In genomic region chr18:2907459-2908145, GRCh38 we compare ENCODE assay signal across 8 cellular contexts.
DNase-seq lines count a peak whose midpoint lies in the region; ATAC-seq and TF ChIP-seq lines count a peak whose summit lies in the region.

No MANE protein-coding gene starts in this region.

- H3F3A ChIP-seq in GM23338 (replicated peaks; ENCODE audit: low read depth), result no peaks in the 10 kb centered on the region

- no peak overlapping the region for H3K27ac Mint-ChIP-seq in GM23338
- peak overlapping the region; percentile 88 for H3K27ac Mint-ChIP-seq in activated CD8-positive, alpha-beta T cell treated with anti-CD3 and anti-CD28 coated beads, Interleukin-2, amount 10 ng/mL, durations not matched to agents 7 days and 5 days

- DNase-seq in AG04449 (ENCODE audit: low read depth, low spot score), result no peak
- DNase-seq in GM23338 (ENCODE audit: low spot score), result no peak
- no peak for DNase-seq in activated CD8-positive, alpha-beta T cell treated with anti-CD3 and anti-CD28 coated beads, Interleukin-2, amount 10 ng/mL, durations not matched to agents 7 days and 5 days
- no peak for DNase-seq in lung (ENCODE audit: low spot score)
- DNase-seq in NCI-H345 (lab: John Stamatoyannopoulos, UW), result no peak
- no peak for DNase-seq in AG08395 (ENCODE audit: low spot score)
- no peak for DNase-seq in NCI-H2227 (lab: John Stamatoyannopoulos, UW; ENCODE audit: unreplicated experiment)

- H3K4me3 ChIP-seq in AG04449 (ENCODE audit: low read depth, low read length), result peak overlapping the region; percentile 61
- peak overlapping the region; percentile 79 for H3K4me3 ChIP-seq in GM23338
- H3K4me3 ChIP-seq in lung, result peak overlapping the region; percentile 65

- H3K27ac ChIP-seq in GM23338 (ENCODE audit: low read depth) (no peak overlapping the region), lung (ENCODE audit: low read depth in 1 of 2, low read length in 1 of 2) (peak overlapping the region in 1 of 2 donors; percentile 90)

- H3K36me3 ChIP-seq in GM23338 (ENCODE audit: insufficient read depth) (no peaks in the 10 kb centered on the region), lung (ENCODE audit: control insufficient read depth in 2 of 2, insufficient read depth in 2 of 2, low read length in 2 of 2) (peaks cover 0 to 26% of the 10 kb centered on the region in 2 donors)

- H3K36me3 Mint-ChIP-seq in GM23338 (ENCODE audit: low read depth), result peaks cover 34% of the 10 kb centered on the region
- peaks cover 35% of the 10 kb centered on the region for H3K36me3 Mint-ChIP-seq in activated CD8-positive, alpha-beta T cell treated with anti-CD3 and anti-CD28 coated beads, Interleukin-2, amount 10 ng/mL, durations not matched to agents 7 days and 5 days (ENCODE audit: low read depth)

- ATAC-seq in GM23338, result no peak
- peak; percentile 6 for ATAC-seq in activated CD8-positive, alpha-beta T cell treated with anti-CD3 and anti-CD28 coated beads, Interleukin-2, amount 10 ng/mL, durations not matched to agents 7 days and 5 days
- no peak for ATAC-seq in lung (ENCODE audit: insufficient read depth, low FRiP score)
- ATAC-seq in GM19324 (IDR thresholded peaks at IDR 0.05; ENCODE audit: low FRiP score, unreplicated experiment), result no peak

- H3K9me3 ChIP-seq in lung (ENCODE audit: control insufficient read depth in 2 of 2, insufficient read depth in 1 of 2, low read length in 1 of 2), result no peaks in the 10 kb centered on the region

- H3K27me3 ChIP-seq in GM23338 (ENCODE audit: insufficient read depth), result peaks cover 22% of the 10 kb centered on the region
- no peaks in the 10 kb centered on the region for H3K27me3 ChIP-seq in lung (ENCODE audit: control insufficient read depth, insufficient read depth)

- no peaks in the 10 kb centered on the region for H3K9me2 ChIP-seq in GM23338 (ENCODE audit: insufficient read depth)

- peaks cover 2% of the 10 kb centered on the region; the same call in 1 of the 3 replicates for H3K9me3 Mint-ChIP-seq in GM23338
- H3K9me3 Mint-ChIP-seq in activated CD8-positive, alpha-beta T cell treated with anti-CD3 and anti-CD28 coated beads, Interleukin-2, amount 10 ng/mL, durations not matched to agents 7 days and 5 days (ENCODE audit: insufficient read depth), result no peaks in the 10 kb centered on the region

- no peak for TF ChIP-seq CTCF in AG04449 (IDR thresholded peaks at IDR 0.05; ENCODE audit: insufficient read depth, low read length, missing control alignments)
- no peak for TF ChIP-seq CTCF in GM23338 (conservative IDR thresholded peaks at IDR 0.05; ENCODE audit: low read depth in 2 of 2)
- TF ChIP-seq CTCF in lung (IDR thresholded peaks at IDR 0.05; ENCODE audit: control extremely low read depth, extremely low read depth), result no peak

- peak overlapping the region; percentile 84 for H3K4me3 Mint-ChIP-seq in GM23338
- H3K4me3 Mint-ChIP-seq in activated CD8-positive, alpha-beta T cell treated with anti-CD3 and anti-CD28 coated beads, Interleukin-2, amount 10 ng/mL, durations not matched to agents 7 days and 5 days, result peak overlapping the region; percentile 87

- H3K4me1 Mint-ChIP-seq in GM23338, result no peaks in the 10 kb centered on the region; the same call in 1 of the 3 replicates
- peaks cover 31% of the 10 kb centered on the region for H3K4me1 Mint-ChIP-seq in activated CD8-positive, alpha-beta T cell treated with anti-CD3 and anti-CD28 coated beads, Interleukin-2, amount 10 ng/mL, durations not matched to agents 7 days and 5 days (ENCODE audit: low read depth)

- WGBS in lung, 2 donors, result 46 to 55% methylated on average over 7 of the region's 7 CpGs

- H3K27me3 Mint-ChIP-seq in GM23338 (ENCODE audit: insufficient read depth, low read depth, poor library complexity), result peaks cover 16% of the 10 kb centered on the region
- H3K27me3 Mint-ChIP-seq in activated CD8-positive, alpha-beta T cell treated with anti-CD3 and anti-CD28 coated beads, Interleukin-2, amount 10 ng/mL, durations not matched to agents 7 days and 5 days (ENCODE audit: low read depth), result no peaks in the 10 kb centered on the region

- peak overlapping the region; percentile 80 for H2AFZ ChIP-seq in GM23338

- CTCF ChIA-PET in AG04449 (lab: Yijun Ruan, JAX), result interaction anchor here (1.0 to 2.2 kb wide), 2 partner anchors 141 to 339 kb away, joined by 3 to 6 read pairs; no protein-coding TSS in a partner anchor
- CTCF ChIA-PET in activated CD8-positive, alpha-beta T cell treated with anti-CD3 and anti-CD28 coated beads, Interleukin-2, amount 10 ng/mL, durations not matched to agents 7 days and 5 days (lab: Charles Lee), result interaction anchor here (1.0 to 2.5 kb wide), 6 partner anchors 8 to 339 kb away, joined by 3 to 7 read pairs (median 4); no protein-coding TSS in a partner anchor

- H3K4me1 ChIP-seq in GM23338 (ENCODE audit: insufficient read depth), result peaks cover 7% of the 10 kb centered on the region; the same call in 1 of the 2 replicates
- H3K4me1 ChIP-seq in lung (ENCODE audit: control insufficient read depth in 2 of 2, insufficient read depth in 2 of 2, low read length in 2 of 2), result peaks cover 7 to 12% of the 10 kb centered on the region in 2 donors

- H4K20me1 ChIP-seq in GM23338 (replicated peaks; ENCODE audit: insufficient read depth), result no peaks in the 10 kb centered on the region; the same call in 1 of the 2 replicates

- H3K79me2 ChIP-seq in GM23338 (replicated peaks; ENCODE audit: insufficient read depth), result no peaks in the 10 kb centered on the region

- H3K4me2 ChIP-seq in GM23338, result peak overlapping the region; percentile 91

- POLR2A ChIA-PET in AG04449 (lab: Yijun Ruan, JAX), result interaction anchor here (0.8 kb wide), 1 partner anchor 343 kb away, joined by 3 read pairs; no protein-coding TSS in a partner anchor
- POLR2A ChIA-PET in activated CD8-positive, alpha-beta T cell treated with anti-CD3 and anti-CD28 coated beads, Interleukin-2, amount 10 ng/mL, durations not matched to agents 7 days and 5 days (lab: Charles Lee), result interaction anchor here (0.9 to 1.2 kb wide), 2 partner anchors 24 to 63 kb away, joined by 3 read pairs; no protein-coding TSS in a partner anchor

TF ChIP-seq in GM23338, 12 proteins besides CTCF, POLR2A, EP300 and RAD21 (continues in another document):
- no peak for TF ChIP-seq EZH2phosphoT487 (IDR thresholded peaks at IDR 0.05; ENCODE audit: unreplicated experiment)
- no peak for TF ChIP-seq ZNF462 (CRISPR knock-in tag; IDR thresholded peaks at IDR 0.05)
- TF ChIP-seq EZH2 (IDR thresholded peaks at IDR 0.05; ENCODE audit: low read depth, unreplicated experiment), result no peak
- no peak for TF ChIP-seq ZNF114 (CRISPR knock-in tag; IDR thresholded peaks at IDR 0.05)
- no peak for TF ChIP-seq NANOG (IDR thresholded peaks at IDR 0.05; ENCODE audit: borderline replicate concordance)
- TF ChIP-seq ZNF331 (CRISPR knock-in tag; IDR thresholded peaks at IDR 0.05; ENCODE audit: low read depth), result no peak
